In the genomic region with DNA sequence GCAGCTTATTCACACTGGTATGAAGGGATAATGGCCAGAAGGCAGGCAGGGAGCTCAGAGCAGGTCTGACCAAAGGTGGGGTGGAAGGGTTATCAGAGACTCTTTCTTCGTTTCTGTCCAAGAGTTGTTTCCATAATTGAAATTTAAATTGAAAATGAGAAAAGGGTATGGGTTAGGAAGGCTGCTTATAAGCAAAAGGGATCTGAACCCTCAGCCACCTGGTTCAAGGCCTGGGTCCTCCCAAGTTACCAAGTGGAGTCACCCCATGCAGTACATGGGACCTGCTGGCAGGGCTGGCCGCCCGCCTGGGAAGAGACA, we compare ENCODE assay signal across 10 cellular contexts. TPM values are rescaled to one million over a fixed set of nuclear protein-coding genes. Genes with fewer than 3 reads are reported as not detected.
DNase-seq lines count a peak whose midpoint lies in the region; ATAC-seq and TF ChIP-seq lines count a peak whose summit lies in the region.
"Had no signal": no experiment of that assay in that cellular context is flagged by ENCODE, and none has a peak within 500 bp of the region (broad histone marks: within the 10 kb centered on the region; RNA-seq: fewer than 3 reads in every experiment).

No MANE protein-coding gene starts in this region.

- peaks cover 67% of the 10 kb centered on the region for H3K4me1 Mint-ChIP-seq in nephron

- no peak overlapping the region for H3K4me3 Mint-ChIP-seq in nephron

- no peaks in the 10 kb centered on the region for H3K27me3 Mint-ChIP-seq in nephron (ENCODE audit: low read depth)

- no peaks in the 10 kb centered on the region for H3K9me3 Mint-ChIP-seq in nephron

- H3K27ac ChIP-seq in right atrium auricular region: peak overlapping the region; percentile 94 to 96
- H3K27ac ChIP-seq in right cardiac atrium (ENCODE audit: low read length): no peak overlapping the region
- peak overlapping the region; percentile 72 for H3K27ac ChIP-seq in angular gyrus (ENCODE audit: low read depth, low read length)

- no peaks in the 10 kb centered on the region for H3K9me3 ChIP-seq in right atrium auricular region
- no peaks in the 10 kb centered on the region for H3K9me3 ChIP-seq in right cardiac atrium (ENCODE audit: control insufficient read depth, low read length)

- peaks cover 0 to 74% of the 10 kb centered on the region in 2 donors for H3K4me1 ChIP-seq in right atrium auricular region
- peaks cover 37% of the 10 kb centered on the region for H3K4me1 ChIP-seq in right cardiac atrium (ENCODE audit: control insufficient read depth, insufficient read depth, low read length)

- H3K27ac Mint-ChIP-seq in nephron: peak overlapping the region; percentile 61 to 94 (median 91)

- DNase-seq in right atrium auricular region (ENCODE audit: low spot score) (no peak), right cardiac atrium (no peak), NCI-H1417 (lab: John Stamatoyannopoulos, UW) (no peak)
- DNase-seq: NCI-H226 had no signal

- no peaks in the 10 kb centered on the region for H3K36me3 ChIP-seq in right atrium auricular region

- ATAC-seq in right cardiac atrium (no peak), HG02642 (IDR thresholded peaks at IDR 0.05; ENCODE audit: poor library complexity, unreplicated experiment) (no peak), GM19328 (IDR thresholded peaks at IDR 0.05; ENCODE audit: unreplicated experiment) (no peak), GM18520 (IDR thresholded peaks at IDR 0.05; ENCODE audit: unreplicated experiment) (no peak)
- ATAC-seq: GM12878 had no signal

- no peak for TF ChIP-seq CTCF in right atrium auricular region (IDR thresholded peaks at IDR 0.05)
- TF ChIP-seq CTCF in nephron (IDR thresholded peaks at IDR 0.05; ENCODE audit: unreplicated experiment in 3 of 3): no peak

- WGBS in right cardiac atrium: 81% methylated on average over 3 of the region's 3 CpGs

- H3K4me3 ChIP-seq in right atrium auricular region (no peak overlapping the region), right cardiac atrium (ENCODE audit: low read length) (no peak overlapping the region)
- H3K4me3 ChIP-seq: GM12878 had no signal

- H3K36me3 Mint-ChIP-seq in nephron (ENCODE audit: low read depth): peaks cover 8% of the 10 kb centered on the region

- intact Hi-C loops in right cardiac atrium (cut with DNase I): no loop called here

- H3K27me3 ChIP-seq in right atrium auricular region (no peaks in the 10 kb centered on the region), right cardiac atrium (ENCODE audit: control insufficient read depth, insufficient read depth) (no peaks in the 10 kb centered on the region)

RNA-seq across cellular contexts. Expression of gene EEIG1, which starts 17.8 kb away (rescaled TPM):
- total RNA-seq in right atrium auricular region (10 to 100 TPM in 1 of 2 donors, 1 to 10 TPM in 1; 8.3 to 11.6 TPM), right cardiac atrium (10 to 100 TPM; 23.1 to 35.1 (median 31.6) TPM)
- polyA plus RNA-seq in right cardiac atrium: 12.7 TPM

RNA-seq across cellular contexts. Expression of gene DPM2, which starts 25.3 kb away (rescaled TPM):
- total RNA-seq in right atrium auricular region: 10 to 100 TPM in 1 of 2 donors, 1 to 10 TPM in 1; 4.7 to 11.4 TPM
- total RNA-seq in right cardiac atrium: 10 to 100 TPM; 13.6 to 20.0 (median 16.0) TPM
- polyA plus RNA-seq in right cardiac atrium: 16.4 TPM

RNA-seq across cellular contexts. Expression of gene PIP5KL1, which starts 32.4 kb away (rescaled TPM):
- total RNA-seq in right atrium auricular region (under 1 TPM in 1 of 2 donors, not detected in 1; 0.20 TPM), right cardiac atrium (1 to 10 TPM in 1 of 4 donors, under 1 TPM in 1, not detected in 2; 0.29 to 1.3 TPM)
- 0.29 TPM for polyA plus RNA-seq in right cardiac atrium

RNA-seq across cellular contexts. Expression of gene ST6GALNAC4, which starts 46.2 kb away (rescaled TPM):
- total RNA-seq in right atrium auricular region (10 to 100 TPM; 31.7 to 59.0 TPM), right cardiac atrium (10 to 100 TPM; 26.3 to 36.7 (median 32.3) TPM)
- 24.3 TPM for polyA plus RNA-seq in right cardiac atrium
